ENCODE assay signal across 9 cellular contexts in the genomic region with DNA sequence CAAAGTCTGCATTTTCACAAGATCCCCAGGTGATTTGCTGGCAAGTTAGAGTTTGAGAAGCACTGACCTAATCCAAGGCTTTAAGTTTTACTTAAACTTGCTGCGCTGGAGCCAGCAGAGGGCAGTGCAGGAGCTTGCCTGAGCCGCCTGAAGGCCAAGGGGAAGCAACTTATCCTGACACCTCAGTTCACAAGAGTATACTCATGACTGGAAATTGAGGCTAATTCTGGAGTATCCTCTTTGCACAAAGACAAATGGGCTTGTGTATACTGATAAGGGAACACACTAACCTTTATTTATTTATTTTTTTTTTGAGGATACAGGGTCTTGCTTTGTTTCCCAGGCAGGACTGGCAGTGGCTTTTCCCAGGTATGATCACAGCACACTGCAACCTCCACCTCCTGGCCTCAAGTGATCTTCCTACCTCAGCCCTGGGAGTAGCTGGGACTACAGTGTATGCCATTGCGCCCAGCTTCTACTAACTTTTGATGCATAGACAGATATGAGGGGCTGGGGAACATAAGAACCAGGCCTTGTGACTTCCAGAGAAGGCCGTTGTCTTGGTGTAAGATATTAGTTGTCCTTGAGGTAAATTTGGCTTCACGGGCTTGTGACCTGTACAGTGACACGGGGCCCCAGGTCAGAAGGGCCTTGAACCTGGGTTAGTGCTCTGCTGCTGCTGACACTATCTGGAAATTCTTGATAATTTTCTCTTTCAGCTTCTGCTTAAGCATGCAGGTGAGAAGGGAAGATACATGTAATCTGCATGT. TPM values are rescaled to one million over a fixed set of nuclear protein-coding genes. Genes with fewer than 3 reads are reported as not detected.
A peak's percentile ranks its signal among the peaks of the same experiment; 100 is the strongest.
DNase-seq lines count a peak whose midpoint lies in the region; TF ChIP-seq lines count a peak whose summit lies in the region.
"Had no signal": no experiment of that assay in that cellular context is flagged by ENCODE, and none has a peak within 500 bp of the region (broad histone marks: within the 10 kb centered on the region; RNA-seq: fewer than 3 reads in every experiment).

No MANE protein-coding gene starts in this region.

- in situ Hi-C loops in GM18951 (cut with MboI; ENCODE audit: low sequenced_read_pairs, unreplicated experiment) = no loop called here

- peak; percentile 57 for DNase-seq in BE2C
- peak; percentile 17 to 76 for DNase-seq in HL-60 (ENCODE audit: low read depth in 1 of 2, low spot score in 1 of 2)
- peak; percentile 75 for DNase-seq in RKO (ENCODE audit: low spot score)
- DNase-seq in activated T-helper 2 cell treated with anti-CD3 and anti-CD28 coated beads, Interferon-gamma antibody, Interleukin-2, Interleukin-4, amounts not matched to agents 10 μg/mL and 5 μg/mL and 100 μg/mL, durations not matched to agents 14 hours and 24 hours and 36 hours (ENCODE audit: low spot score) = peak; percentile 63
- DNase-seq in fibroblast of villous mesenchyme (ENCODE audit: low read depth) = peak; percentile 56
- peak; percentile 60 for DNase-seq in osteoblast (ENCODE audit: insufficient read length, low spot score, missing footprints)
- peak; percentile 47 to 71 for DNase-seq in tibial artery

- no peaks in the 10 kb centered on the region for H3K27me3 Mint-ChIP-seq in activated T-helper 2 cell treated with anti-CD3 and anti-CD28 coated beads, Interferon-gamma antibody, Interleukin-2, Interleukin-4, amounts not matched to agents 10 μg/mL and 5 μg/mL and 100 μg/mL, durations not matched to agents 14 hours and 24 hours and 36 hours (ENCODE audit: low read depth)

- peak overlapping the region; percentile 41 for H3K4me3 Mint-ChIP-seq in activated T-helper 2 cell treated with anti-CD3 and anti-CD28 coated beads, Interferon-gamma antibody, Interleukin-2, Interleukin-4, amounts not matched to agents 10 μg/mL and 5 μg/mL and 100 μg/mL, durations not matched to agents 14 hours and 24 hours and 36 hours (ENCODE audit: low read depth)

- H3K4me1 ChIP-seq in BE2C (no peaks in the 10 kb centered on the region), osteoblast (ENCODE audit: insufficient read depth, low read length) (no peaks in the 10 kb centered on the region), tibial artery (no peaks in the 10 kb centered on the region)
- H3K4me1 ChIP-seq: SJSA1 had no signal

- H2AFZ ChIP-seq in osteoblast (ENCODE audit: low read length) = no peak overlapping the region

- H3K9me3 Mint-ChIP-seq in activated T-helper 2 cell treated with anti-CD3 and anti-CD28 coated beads, Interferon-gamma antibody, Interleukin-2, Interleukin-4, amounts not matched to agents 10 μg/mL and 5 μg/mL and 100 μg/mL, durations not matched to agents 14 hours and 24 hours and 36 hours = no peaks in the 10 kb centered on the region

- H3K36me3 ChIP-seq in BE2C = no peaks in the 10 kb centered on the region
- no peaks in the 10 kb centered on the region for H3K36me3 ChIP-seq in osteoblast (ENCODE audit: insufficient read depth, low read length)
- H3K36me3 ChIP-seq in tibial artery = no peaks in the 10 kb centered on the region
- H3K36me3 ChIP-seq: SJSA1 had no signal

- H3K27ac Mint-ChIP-seq in activated T-helper 2 cell treated with anti-CD3 and anti-CD28 coated beads, Interferon-gamma antibody, Interleukin-2, Interleukin-4, amounts not matched to agents 10 μg/mL and 5 μg/mL and 100 μg/mL, durations not matched to agents 14 hours and 24 hours and 36 hours = peak overlapping the region; percentile 68

- no peaks in the 10 kb centered on the region for H3K9me3 ChIP-seq in BE2C
- H3K9me3 ChIP-seq in osteoblast (ENCODE audit: low read depth, low read length) = no peaks in the 10 kb centered on the region
- no peaks in the 10 kb centered on the region for H3K9me3 ChIP-seq in tibial artery
- H3K9me3 ChIP-seq: SJSA1 had no signal

- H3K27me3 ChIP-seq in BE2C (peaks cover 16% of the 10 kb centered on the region), HL-60 (ENCODE audit: insufficient read depth, poor library complexity, severe bottlenecking) (no peaks in the 10 kb centered on the region), osteoblast (ENCODE audit: insufficient read depth, low read length) (peaks cover 4% of the 10 kb centered on the region), tibial artery (peaks cover 0 to 12% of the 10 kb centered on the region in 2 donors)
- H3K27me3 ChIP-seq: SJSA1 had no signal

- H4K20me1 ChIP-seq in osteoblast (ENCODE audit: insufficient read depth, low read length) = no peaks in the 10 kb centered on the region

- peak; percentile 1 for TF ChIP-seq POLR2A in GM18951 (IDR thresholded peaks at IDR 0.05; ENCODE audit: extremely low read depth, insufficient read depth, insufficient read length)

- peak; percentile 82 for TF ChIP-seq CTCF in BE2C (IDR thresholded peaks at IDR 0.05; ENCODE audit: low read depth, low read length)
- peak; percentile 91 for TF ChIP-seq CTCF in HL-60 (IDR thresholded peaks at IDR 0.05; ENCODE audit: insufficient read depth, low read length)
- peak; percentile 82 for TF ChIP-seq CTCF in fibroblast of villous mesenchyme (IDR thresholded peaks at IDR 0.05; ENCODE audit: insufficient read depth, low read depth, low read length)
- peak; percentile 86 for TF ChIP-seq CTCF in osteoblast (IDR thresholded peaks at IDR 0.05; ENCODE audit: extremely low read depth, low read depth, low read length)
- peak; percentile 33 to 45 for TF ChIP-seq CTCF in tibial artery (IDR thresholded peaks at IDR 0.05)

- H3K36me3 Mint-ChIP-seq in activated T-helper 2 cell treated with anti-CD3 and anti-CD28 coated beads, Interferon-gamma antibody, Interleukin-2, Interleukin-4, amounts not matched to agents 10 μg/mL and 5 μg/mL and 100 μg/mL, durations not matched to agents 14 hours and 24 hours and 36 hours (ENCODE audit: low read depth) = peaks cover 46% of the 10 kb centered on the region

- intact Hi-C loops in activated T-helper 2 cell treated with anti-CD3 and anti-CD28 coated beads, Interferon-gamma antibody, Interleukin-2, Interleukin-4, amounts not matched to agents 10 μg/mL and 5 μg/mL and 100 μg/mL, durations not matched to agents 14 hours and 24 hours and 36 hours (cut with micrococcal nuclease) = loop anchor here (1.0 to 2.0 kb wide), 2 partner anchors 7 to 33 kb away; no protein-coding TSS in a partner anchor
- intact Hi-C loops in tibial artery (cut with DNase I; ENCODE audit: low total_unique reads) = no loop called here

- no peak overlapping the region for H3K4me2 ChIP-seq in osteoblast (ENCODE audit: insufficient read depth, low read length)

- no peak overlapping the region for H3K27ac ChIP-seq in HL-60 (replicated peaks)
- no peak overlapping the region for H3K27ac ChIP-seq in osteoblast (ENCODE audit: low read depth, low read length)
- no peak overlapping the region for H3K27ac ChIP-seq in tibial artery
- H3K27ac ChIP-seq: SJSA1 had no signal

- no peaks in the 10 kb centered on the region for H3K79me2 ChIP-seq in osteoblast (ENCODE audit: insufficient read depth, low read length)

- peaks cover 28% of the 10 kb centered on the region for H3K4me1 Mint-ChIP-seq in activated T-helper 2 cell treated with anti-CD3 and anti-CD28 coated beads, Interferon-gamma antibody, Interleukin-2, Interleukin-4, amounts not matched to agents 10 μg/mL and 5 μg/mL and 100 μg/mL, durations not matched to agents 14 hours and 24 hours and 36 hours (ENCODE audit: low read depth)

- H3K4me3 ChIP-seq in BE2C (ENCODE audit: low read depth, low read length) (no peak overlapping the region), HL-60 (replicated peaks; ENCODE audit: insufficient read depth, low read length) (no peak overlapping the region), fibroblast of villous mesenchyme (ENCODE audit: low read depth, low read length) (no peak overlapping the region), osteoblast (ENCODE audit: insufficient read depth, low read length) (no peak overlapping the region), tibial artery (no peak overlapping the region)
- H3K4me3 ChIP-seq: SJSA1 had no signal

RNA-seq across cellular contexts. Expression of gene SLAMF1, which starts 29.0 kb away (rescaled TPM):
- not detected for polyA plus RNA-seq in BE2C (2012; ENCODE audit: insufficient read depth, insufficient read length, low read depth)
- 74.6 and 78.8 TPM in 2 replicates for total RNA-seq in activated T-helper 2 cell treated with anti-CD3 and anti-CD28 coated beads, Interferon-gamma antibody, Interleukin-2, Interleukin-4, amounts not matched to agents 10 μg/mL and 5 μg/mL and 100 μg/mL, durations not matched to agents 14 hours and 24 hours and 36 hours
- total RNA-seq in fibroblast of villous mesenchyme = not detected in 2 replicates
- total RNA-seq in osteoblast = not detected in 2 replicates
- total RNA-seq: SJSA1 had no signal

RNA-seq across cellular contexts. Expression of gene CD48, which starts 35.8 kb away (rescaled TPM):
- polyA plus RNA-seq in BE2C (2012; ENCODE audit: insufficient read depth, insufficient read length, low read depth) = not detected
- total RNA-seq in activated T-helper 2 cell treated with anti-CD3 and anti-CD28 coated beads, Interferon-gamma antibody, Interleukin-2, Interleukin-4, amounts not matched to agents 10 μg/mL and 5 μg/mL and 100 μg/mL, durations not matched to agents 14 hours and 24 hours and 36 hours = 101 and 103 TPM in 2 replicates
- total RNA-seq in fibroblast of villous mesenchyme (not detected in 2 replicates), osteoblast (under 0.01 TPM in 1 of 2 replicates, not detected in the other)
- total RNA-seq: SJSA1 had no signal

Comparison
In these comparisons a context has a peak if more than half of its experiments do, and no peak if none do; other contexts are left out.
1. CTCF ChIP-seq: peak in every context shown above with its lines; median percentile 91 in HL-60; 86 in osteoblast; 82 in BE2C; 82 in fibroblast of villous mesenchyme; 39 in tibial artery.
2. RNA of gene SLAMF1, which starts 29.0 kb away (total RNA-seq): 74.6 to 78.8 TPM in activated T-helper 2 cell treated with anti-CD3 and anti-CD28 coated beads, Interferon-gamma antibody, Interleukin-2, Interleukin-4, amounts not matched to agents 10 μg/mL and 5 μg/mL and 100 μg/mL, durations not matched to agents 14 hours and 24 hours and 36 hours; not detected in fibroblast of villous mesenchyme and not detected in osteoblast; every median in the first group is over 10 times any median in the second.
3. RNA of gene CD48, which starts 35.8 kb away (total RNA-seq): 101 to 103 TPM in activated T-helper 2 cell treated with anti-CD3 and anti-CD28 coated beads, Interferon-gamma antibody, Interleukin-2, Interleukin-4, amounts not matched to agents 10 μg/mL and 5 μg/mL and 100 μg/mL, durations not matched to agents 14 hours and 24 hours and 36 hours; not detected in fibroblast of villous mesenchyme and under 0.01 TPM in osteoblast; every median in the first group is over 100 times any median in the second.
4. Peak in every context shown above with its lines, with median percentiles within 50 percentile points of each other: DNase-seq.